ENCODE assay signal across 1 cellular context in genomic region chr16:30370444-30371247, GRCh38.
A peak's percentile ranks its signal among the peaks of the same experiment; 100 is the strongest.
TF ChIP-seq lines count a peak whose summit lies in the region.

A gene with protein sequence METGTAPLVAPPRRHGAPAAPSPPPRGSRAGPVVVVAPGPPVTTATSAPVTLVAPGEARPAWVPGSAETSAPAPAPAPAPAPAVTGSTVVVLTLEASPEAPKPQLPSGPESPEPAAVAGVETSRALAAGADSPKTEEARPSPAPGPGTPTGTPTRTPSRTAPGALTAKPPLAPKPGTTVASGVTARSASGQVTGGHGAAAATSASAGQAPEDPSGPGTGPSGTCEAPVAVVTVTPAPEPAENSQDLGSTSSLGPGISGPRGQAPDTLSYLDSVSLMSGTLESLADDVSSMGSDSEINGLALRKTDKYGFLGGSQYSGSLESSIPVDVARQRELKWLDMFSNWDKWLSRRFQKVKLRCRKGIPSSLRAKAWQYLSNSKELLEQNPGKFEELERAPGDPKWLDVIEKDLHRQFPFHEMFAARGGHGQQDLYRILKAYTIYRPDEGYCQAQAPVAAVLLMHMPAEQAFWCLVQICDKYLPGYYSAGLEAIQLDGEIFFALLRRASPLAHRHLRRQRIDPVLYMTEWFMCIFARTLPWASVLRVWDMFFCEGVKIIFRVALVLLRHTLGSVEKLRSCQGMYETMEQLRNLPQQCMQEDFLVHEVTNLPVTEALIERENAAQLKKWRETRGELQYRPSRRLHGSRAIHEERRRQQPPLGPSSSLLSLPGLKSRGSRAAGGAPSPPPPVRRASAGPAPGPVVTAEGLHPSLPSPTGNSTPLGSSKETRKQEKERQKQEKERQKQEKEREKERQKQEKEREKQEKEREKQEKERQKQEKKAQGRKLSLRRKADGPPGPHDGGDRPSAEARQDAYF (minus strand): TSS chr16:30370494. CDS start chr16:30370183, 311 bp downstream.

TF ChIP-seq in K562, 482 proteins besides CTCF, POLR2A, EP300 and RAD21 (continued from another document and continues in another):
- TF ChIP-seq CXXC5 (CRISPR knock-in tag; IDR thresholded peaks at IDR 0.05): peak; percentile 3; the same call in 1 of the 2 replicates
- no peak for TF ChIP-seq ZNF41 (CRISPR knock-in tag; conservative IDR thresholded peaks at IDR 0.05)
- TF ChIP-seq ZBTB49 (CRISPR knock-in tag; IDR thresholded peaks at IDR 0.05; ENCODE audit: borderline replicate concordance): no peak
- TF ChIP-seq HDAC6 (IDR thresholded peaks at IDR 0.05; ENCODE audit: low read depth, low read length): no peak
- TF ChIP-seq RHOXF2B (CRISPR knock-in tag; conservative IDR thresholded peaks at IDR 0.05): no peak
- peak; percentile 88 for TF ChIP-seq CHD2 (IDR thresholded peaks at IDR 0.05; ENCODE audit: low read depth, low read length)
- peak; percentile 98 for TF ChIP-seq TFAP4 (CRISPR knock-in tag; IDR thresholded peaks at IDR 0.05; ENCODE audit: borderline replicate concordance)
- peak; percentile 72; the same call in 1 of the 2 replicates for TF ChIP-seq TGIF2 (CRISPR knock-in tag; IDR thresholded peaks at IDR 0.05)
- TF ChIP-seq ZNF589 (CRISPR knock-in tag; IDR thresholded peaks at IDR 0.05; ENCODE audit: low read depth): peak; percentile 96
- no peak for TF ChIP-seq SREBF2 (CRISPR knock-in tag; IDR thresholded peaks at IDR 0.05)
- peak; percentile 48 for TF ChIP-seq TAF1 (IDR thresholded peaks at IDR 0.05; ENCODE audit: control insufficient read depth, extremely low read depth, insufficient read depth, low read length, severe bottlenecking)
- peak; percentile 98 for TF ChIP-seq MBD2 (IDR thresholded peaks at IDR 0.05; ENCODE audit: borderline replicate concordance, low read depth)
- TF ChIP-seq, protein P1, sequence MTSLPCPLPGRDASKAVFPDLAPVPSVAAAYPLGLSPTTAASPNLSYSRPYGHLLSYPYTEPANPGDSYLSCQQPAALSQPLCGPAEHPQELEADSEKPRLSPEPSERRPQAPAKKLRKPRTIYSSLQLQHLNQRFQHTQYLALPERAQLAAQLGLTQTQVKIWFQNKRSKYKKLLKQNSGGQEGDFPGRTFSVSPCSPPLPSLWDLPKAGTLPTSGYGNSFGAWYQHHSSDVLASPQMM (CRISPR knock-in tag; IDR thresholded peaks at IDR 0.05): no peak
- TF ChIP-seq ZNF184 (CRISPR knock-in tag; IDR thresholded peaks at IDR 0.05): no peak
- TF ChIP-seq L3MBTL2 (IDR thresholded peaks at IDR 0.05): peak; percentile 46; the same call in 1 of the 2 replicates
- no peak for TF ChIP-seq ZBTB43 (CRISPR knock-in tag; IDR thresholded peaks at IDR 0.05)
- TF ChIP-seq, protein P2, sequence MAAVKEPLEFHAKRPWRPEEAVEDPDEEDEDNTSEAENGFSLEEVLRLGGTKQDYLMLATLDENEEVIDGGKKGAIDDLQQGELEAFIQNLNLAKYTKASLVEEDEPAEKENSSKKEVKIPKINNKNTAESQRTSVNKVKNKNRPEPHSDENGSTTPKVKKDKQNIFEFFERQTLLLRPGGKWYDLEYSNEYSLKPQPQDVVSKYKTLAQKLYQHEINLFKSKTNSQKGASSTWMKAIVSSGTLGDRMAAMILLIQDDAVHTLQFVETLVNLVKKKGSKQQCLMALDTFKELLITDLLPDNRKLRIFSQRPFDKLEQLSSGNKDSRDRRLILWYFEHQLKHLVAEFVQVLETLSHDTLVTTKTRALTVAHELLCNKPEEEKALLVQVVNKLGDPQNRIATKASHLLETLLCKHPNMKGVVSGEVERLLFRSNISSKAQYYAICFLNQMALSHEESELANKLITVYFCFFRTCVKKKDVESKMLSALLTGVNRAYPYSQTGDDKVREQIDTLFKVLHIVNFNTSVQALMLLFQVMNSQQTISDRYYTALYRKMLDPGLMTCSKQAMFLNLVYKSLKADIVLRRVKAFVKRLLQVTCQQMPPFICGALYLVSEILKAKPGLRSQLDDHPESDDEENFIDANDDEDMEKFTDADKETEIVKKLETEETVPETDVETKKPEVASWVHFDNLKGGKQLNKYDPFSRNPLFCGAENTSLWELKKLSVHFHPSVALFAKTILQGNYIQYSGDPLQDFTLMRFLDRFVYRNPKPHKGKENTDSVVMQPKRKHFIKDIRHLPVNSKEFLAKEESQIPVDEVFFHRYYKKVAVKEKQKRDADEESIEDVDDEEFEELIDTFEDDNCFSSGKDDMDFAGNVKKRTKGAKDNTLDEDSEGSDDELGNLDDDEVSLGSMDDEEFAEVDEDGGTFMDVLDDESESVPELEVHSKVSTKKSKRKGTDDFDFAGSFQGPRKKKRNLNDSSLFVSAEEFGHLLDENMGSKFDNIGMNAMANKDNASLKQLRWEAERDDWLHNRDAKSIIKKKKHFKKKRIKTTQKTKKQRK (IDR thresholded peaks at IDR 0.05; ENCODE audit: borderline replicate concordance, low read depth, low read length): peak; percentile 92
- TF ChIP-seq, protein P3, sequence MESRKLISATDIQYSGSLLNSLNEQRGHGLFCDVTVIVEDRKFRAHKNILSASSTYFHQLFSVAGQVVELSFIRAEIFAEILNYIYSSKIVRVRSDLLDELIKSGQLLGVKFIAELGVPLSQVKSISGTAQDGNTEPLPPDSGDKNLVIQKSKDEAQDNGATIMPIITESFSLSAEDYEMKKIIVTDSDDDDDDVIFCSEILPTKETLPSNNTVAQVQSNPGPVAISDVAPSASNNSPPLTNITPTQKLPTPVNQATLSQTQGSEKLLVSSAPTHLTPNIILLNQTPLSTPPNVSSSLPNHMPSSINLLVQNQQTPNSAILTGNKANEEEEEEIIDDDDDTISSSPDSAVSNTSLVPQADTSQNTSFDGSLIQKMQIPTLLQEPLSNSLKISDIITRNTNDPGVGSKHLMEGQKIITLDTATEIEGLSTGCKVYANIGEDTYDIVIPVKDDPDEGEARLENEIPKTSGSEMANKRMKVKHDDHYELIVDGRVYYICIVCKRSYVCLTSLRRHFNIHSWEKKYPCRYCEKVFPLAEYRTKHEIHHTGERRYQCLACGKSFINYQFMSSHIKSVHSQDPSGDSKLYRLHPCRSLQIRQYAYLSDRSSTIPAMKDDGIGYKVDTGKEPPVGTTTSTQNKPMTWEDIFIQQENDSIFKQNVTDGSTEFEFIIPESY (CRISPR knock-in tag; IDR thresholded peaks at IDR 0.05): no peak
- TF ChIP-seq MAZ (CRISPR knock-in tag; conservative IDR thresholded peaks at IDR 0.05 in 1 of 2, IDR thresholded peaks at IDR 0.05 in 1 of 2): peak; percentile 62 to 70; a peak in 2 of 4 replicates
- no peak for TF ChIP-seq SRSF1 (IDR thresholded peaks at IDR 0.05; ENCODE audit: low read depth, low read length)
- TF ChIP-seq MTA3 (IDR thresholded peaks at IDR 0.05; ENCODE audit: borderline replicate concordance): peak; percentile 72; the same call in 1 of the 2 replicates
- no peak for TF ChIP-seq ZNF584 (CRISPR knock-in tag; IDR thresholded peaks at IDR 0.05; ENCODE audit: low read depth)
- TF ChIP-seq E2F6 (IDR thresholded peaks at IDR 0.05; ENCODE audit: borderline replicate concordance in 1 of 2, extremely low read depth in 1 of 2, insufficient read depth in 1 of 2, insufficient read length in 1 of 2, low read depth in 1 of 2, low read length in 1 of 2, poor library complexity in 1 of 2, severe bottlenecking in 1 of 2): peak in 1 of 2 experiments; percentile 70
- peak; percentile 85 for TF ChIP-seq GABPA (tag; conservative IDR thresholded peaks at IDR 0.05; ENCODE audit: low read depth)
- peak; percentile 50; the same call in 1 of the 2 replicates for TF ChIP-seq MYNN (IDR thresholded peaks at IDR 0.05)
- TF ChIP-seq MYNN (CRISPR knock-in tag; IDR thresholded peaks at IDR 0.05): no peak
- TF ChIP-seq LARP7 (IDR thresholded peaks at IDR 0.05): no peak
- TF ChIP-seq ZNF75A (CRISPR knock-in tag; IDR thresholded peaks at IDR 0.05): no peak
- no peak for TF ChIP-seq RNF2 (IDR thresholded peaks at IDR 0.05)
- no peak for TF ChIP-seq RBM22 (IDR thresholded peaks at IDR 0.05; ENCODE audit: low read depth, low read length, poor library complexity, severe bottlenecking)
- no peak for TF ChIP-seq CCNT2 (IDR thresholded peaks at IDR 0.05; ENCODE audit: borderline replicate concordance, extremely low read depth, insufficient read length, low read depth, low read length)
- peak in 1 of 2 experiments; percentile 85; a peak in 1 of 4 replicates for TF ChIP-seq SIN3A (IDR thresholded peaks at IDR 0.05; ENCODE audit: borderline replicate concordance in 2 of 2, control insufficient read depth in 1 of 2, low read depth in 2 of 2, low read length in 2 of 2)
- peak; percentile 99 for TF ChIP-seq MEIS2 (IDR thresholded peaks at IDR 0.05; ENCODE audit: partially characterized antibody)
- no peak for TF ChIP-seq HDGF (IDR thresholded peaks at IDR 0.05)
- TF ChIP-seq LCOR (CRISPR knock-in tag; IDR thresholded peaks at IDR 0.05): peak; percentile 95
